31 cellular contexts compared by ENCODE assay signal in genomic region chr18:27353273-27353672, GRCh38.
"Had no signal": no experiment of that assay in that cellular context is flagged by ENCODE, and none has a peak within 500 bp of the region (broad histone marks: within the 10 kb centered on the region; RNA-seq: fewer than 3 reads in every experiment).

No MANE protein-coding gene starts in this region.

- H3K9me3 ChIP-seq: ovary, psoas muscle, suprapubic skin, testis, tibial artery, transverse colon, upper lobe of right lung, uterus had no signal

- H3K4me1 ChIP-seq: neural progenitor cell, parathyroid adenoma, psoas muscle, spleen, suprapubic skin, testis, tibial artery, transverse colon, upper lobe of right lung, uterus had no signal

- H3K27me3 ChIP-seq: neural progenitor cell, ovary, spleen, suprapubic skin, testis, tibial artery, transverse colon, upper lobe of right lung, uterus had no signal

- H3K27ac Mint-ChIP-seq: naive thymus-derived CD8-positive, alpha-beta T cell; natural killer cell treated with Interleukin-12 subunit alpha and Interleukin-12 subunit beta and Interleukin-15 and Interleukin-18, amount 100 ng/mL, for 72 hours; neural progenitor cell; progenitor cell of endocrine pancreas; stimulated activated memory B cell treated with anti-CD40 and anti-IgM and Interleukin-4, amounts not matched to agents 10 μg/mL and 1 μg/mL and 100 μg/mL, for 72 hours; stimulated activated naive CD8-positive, alpha-beta T cell treated with anti-CD3 and anti-CD28 coated beads, Interleukin-15, amount 100 ng/mL, for 72 hours; type B pancreatic cell had no signal

- H3K4me3 Mint-ChIP-seq: naive thymus-derived CD8-positive, alpha-beta T cell; natural killer cell treated with Interleukin-12 subunit alpha and Interleukin-12 subunit beta and Interleukin-15 and Interleukin-18, amount 100 ng/mL, for 72 hours; neural progenitor cell; stimulated activated memory B cell treated with anti-CD40 and anti-IgM and Interleukin-4, amounts not matched to agents 10 μg/mL and 1 μg/mL and 100 μg/mL, for 72 hours; stimulated activated naive CD8-positive, alpha-beta T cell treated with anti-CD3 and anti-CD28 coated beads, Interleukin-15, amount 100 ng/mL, for 72 hours; type B pancreatic cell had no signal

- H3K36me3 Mint-ChIP-seq: naive thymus-derived CD8-positive, alpha-beta T cell; neural progenitor cell; stimulated activated memory B cell treated with anti-CD40 and anti-IgM and Interleukin-4, amounts not matched to agents 10 μg/mL and 1 μg/mL and 100 μg/mL, for 72 hours; type B pancreatic cell had no signal

- H3K9me3 Mint-ChIP-seq: type B pancreatic cell had no signal

- H3K27ac ChIP-seq: neural progenitor cell, ovary, parathyroid adenoma, psoas muscle, skin epidermis, spleen, suprapubic skin, testis, tibial artery, transverse colon, upper lobe of right lung, uterus had no signal

- H3K4me3 ChIP-seq: neural progenitor cell, ovary, psoas muscle, skin epidermis, smooth muscle cell, spleen, suprapubic skin, testis, tibial artery, transverse colon, upper lobe of right lung, uterus had no signal

- H3K36me3 ChIP-seq: neural progenitor cell, ovary, spleen, suprapubic skin, tibial artery, transverse colon, upper lobe of right lung, uterus had no signal

- H3K4me1 Mint-ChIP-seq: naive thymus-derived CD8-positive, alpha-beta T cell; stimulated activated memory B cell treated with anti-CD40 and anti-IgM and Interleukin-4, amounts not matched to agents 10 μg/mL and 1 μg/mL and 100 μg/mL, for 72 hours; stimulated activated naive CD8-positive, alpha-beta T cell treated with anti-CD3 and anti-CD28 coated beads, Interleukin-15, amount 100 ng/mL, for 72 hours had no signal

- H3K27me3 Mint-ChIP-seq: naive thymus-derived CD8-positive, alpha-beta T cell; natural killer cell treated with Interleukin-12 subunit alpha and Interleukin-12 subunit beta and Interleukin-15 and Interleukin-18, amount 100 ng/mL, for 72 hours; stimulated activated memory B cell treated with anti-CD40 and anti-IgM and Interleukin-4, amounts not matched to agents 10 μg/mL and 1 μg/mL and 100 μg/mL, for 72 hours; stimulated activated naive CD8-positive, alpha-beta T cell treated with anti-CD3 and anti-CD28 coated beads, Interleukin-15, amount 100 ng/mL, for 72 hours; type B pancreatic cell had no signal

- DNase-seq: naive thymus-derived CD8-positive, alpha-beta T cell; occipital lobe; ovary; posterior cingulate gyrus; psoas muscle; right cardiac atrium; spleen; stimulated activated CD4-positive, alpha-beta T cell treated with anti-CD3 and anti-CD28 coated beads, Interleukin-12 subunit alpha, Interleukin-12 subunit beta, amount 100 ng/mL, for 4 hours; stimulated activated CD4-positive, alpha-beta T cell treated with anti-CD3 and anti-CD28 coated beads, Interleukin-1b, Interleukin-23, amount 100 ng/mL, for 48 hours; stimulated activated CD4-positive, alpha-beta T cell treated with anti-CD3 and anti-CD28 coated beads, Interleukin-4, amount 100 ng/mL, for 1 hour; stimulated activated CD4-positive, alpha-beta T cell treated with anti-CD3 and anti-CD28 coated beads, Interleukin-4, amount 100 ng/mL, for 4 hours; stimulated activated CD8-positive, alpha-beta memory T cell treated with anti-CD3 and anti-CD28 coated beads, Interleukin-4, amount 100 ng/mL, for 48 hours; stimulated activated naive CD4-positive, alpha-beta T cell; stimulated activated naive CD8-positive, alpha-beta T cell treated with anti-CD3 and anti-CD28 coated beads, Interleukin-15, amount 100 ng/mL, for 72 hours; stimulated activated naive CD8-positive, alpha-beta T cell treated with anti-CD3 and anti-CD28 coated beads, Interleukin-15, Interleukin-2, amounts not matched to agents 100 U/mL and 50 U/mL, for 24 hours; substantia nigra; testis; tibial artery; transverse colon; upper lobe of right lung; uterus had no signal

- H3K9ac ChIP-seq: neural progenitor cell, parathyroid adenoma had no signal

- ATAC-seq: naive thymus-derived CD8-positive, alpha-beta T cell; natural killer cell treated with Interleukin-12 subunit alpha and Interleukin-12 subunit beta and Interleukin-15 and Interleukin-18, amount 100 ng/mL, for 72 hours; psoas muscle; right cardiac atrium; sciatic nerve; stimulated activated memory B cell treated with anti-CD40 and anti-IgM and Interleukin-4, amounts not matched to agents 10 μg/mL and 1 μg/mL and 100 μg/mL, for 72 hours; stimulated activated naive CD8-positive, alpha-beta T cell treated with anti-CD3 and anti-CD28 coated beads, Interleukin-15, amount 100 ng/mL, for 72 hours; stimulated activated naive CD8-positive, alpha-beta T cell treated with anti-CD3 and anti-CD28 coated beads, Interleukin-15, Interleukin-2, amounts not matched to agents 100 U/mL and 50 U/mL, for 24 hours; upper lobe of right lung had no signal

- H3K4me2 ChIP-seq: neural progenitor cell, smooth muscle cell had no signal

- H2AFZ ChIP-seq: neural progenitor cell, parathyroid adenoma had no signal
